9 cellular contexts compared by ENCODE assay signal in genomic region chr14:102694530-102695171, GRCh38.
A peak's percentile ranks its signal among the peaks of the same experiment; 100 is the strongest.
DNase-seq lines count a peak whose midpoint lies in the region; ATAC-seq and TF ChIP-seq lines count a peak whose summit lies in the region.
"Had no signal": no experiment of that assay in that cellular context is flagged by ENCODE, and none has a peak within 500 bp of the region (broad histone marks: within the 10 kb centered on the region; RNA-seq: fewer than 3 reads in every experiment).

No MANE protein-coding gene starts in this region.

- TF ChIP-seq EP300 in tibial nerve (IDR thresholded peaks at IDR 0.05), result no peak

- BruUV-seq in IMR-90 (replicated peaks; lab: Mats Ljungman, UMichigan), result no TSS peak

- POLR2A ChIA-PET in IMR-90 (lab: Charles Lee; ENCODE audit: unreplicated experiment), result no interaction called here

- intact Hi-C loops in IMR-90 (cut with micrococcal nuclease), result loop anchor here (1.0 to 10.0 kb wide), 5 partner anchors 102 to 360 kb away; partner anchors contain the start of genes CDC42BPB and RCOR1

- H3K79me2 ChIP-seq in OCI-LY3 (ENCODE audit: low read length), result peaks cover 27% of the 10 kb centered on the region

- no peak for TF ChIP-seq POLR2A in IMR-90 (IDR thresholded peaks at IDR 0.05; ENCODE audit: low read depth, low read length)
- no peak for TF ChIP-seq POLR2A in tibial nerve (IDR thresholded peaks at IDR 0.05)

- no peaks in the 10 kb centered on the region for H3K36me3 Mint-ChIP-seq in activated T-cell treated with anti-CD3 and anti-CD28 coated beads, Interleukin-2, amount 50 U/mL, for 4 hours (ENCODE audit: insufficient read depth)
- H3K36me3 Mint-ChIP-seq: activated naive CD4-positive, alpha-beta T cell treated with anti-CD3 and anti-CD28 coated beads, Interleukin-2, amount 50 U/mL, for 72 hours had no signal

- no peak overlapping the region for H3K14ac ChIP-seq in IMR-90 (replicated peaks; ENCODE audit: low read depth, low read length)

- H3K18ac ChIP-seq in IMR-90 (ENCODE audit: low read depth, low read length), result no peak overlapping the region

- TF ChIP-seq CTCF in IMR-90 (conservative IDR thresholded peaks at IDR 0.05; ENCODE audit: low read depth, low read length) (peak; percentile 76), OCI-LY3 (IDR thresholded peaks at IDR 0.05; ENCODE audit: low read depth, low read length) (peak; percentile 78), neutrophil (IDR thresholded peaks at IDR 0.05) (peak; percentile 77), tibial nerve (IDR thresholded peaks at IDR 0.05) (peak; percentile 54 to 80 (median 62))

- CTCF ChIA-PET in IMR-90 (lab: Yijun Ruan, JAX), result interaction anchor here (0.7 to 1.2 kb wide), 6 partner anchors 11 to 100 kb away, joined by 3 to 6 read pairs (median 4); no protein-coding TSS in a partner anchor

- DNase-seq in DMS114 treated with DMSO at 0.1 percent for 48 hours (lab: John Stamatoyannopoulos, UW; ENCODE audit: unreplicated experiment), result peak; percentile 63
- peak; percentile 73 for DNase-seq in IMR-90
- DNase-seq in activated T-cell treated with anti-CD3 and anti-CD28 coated beads, Interleukin-2, amount 50 U/mL, for 4 hours, result peak; percentile 52
- peak; percentile 69 for DNase-seq in fibroblast of the conjunctiva (ENCODE audit: low read depth)
- DNase-seq in tibial nerve (ENCODE audit: low spot score in 2 of 2), result peak; percentile 47 to 93

- ATAC-seq in IMR-90 (ENCODE audit: low read depth), result peak; percentile 86
- peak; percentile 58 to 62 for ATAC-seq in activated T-cell treated with anti-CD3 and anti-CD28 coated beads, Interleukin-2, amount 50 U/mL, for 4 hours
- no peak for ATAC-seq in HG02973 (IDR thresholded peaks at IDR 0.05; ENCODE audit: unreplicated experiment)

- no peaks in the 10 kb centered on the region for H3K9me3 ChIP-seq in IMR-90 (ENCODE audit: control insufficient read depth, insufficient read depth, low read length)
- H3K9me3 ChIP-seq in OCI-LY3 (ENCODE audit: insufficient read depth, low read length), result no peaks in the 10 kb centered on the region
- no peaks in the 10 kb centered on the region for H3K9me3 ChIP-seq in neutrophil
- H3K9me3 ChIP-seq in tibial nerve, result no peaks in the 10 kb centered on the region

- no peak overlapping the region for H4K91ac ChIP-seq in IMR-90 (ENCODE audit: insufficient read depth, low read depth, low read length)

- no peak overlapping the region for H2BK120ac ChIP-seq in IMR-90 (ENCODE audit: low read depth, low read length)

- H3K4ac ChIP-seq in IMR-90 (ENCODE audit: low read depth, low read length), result no peak overlapping the region

- no peak overlapping the region for H2BK20ac ChIP-seq in IMR-90 (ENCODE audit: low read depth, low read length)

- H2AFZ ChIP-seq in IMR-90 (replicated peaks; ENCODE audit: low read length, poor library complexity) (no peak overlapping the region), OCI-LY3 (ENCODE audit: low read depth, low read length) (no peak overlapping the region)

- H2BK15ac ChIP-seq in IMR-90 (ENCODE audit: low read depth, low read length), result no peak overlapping the region

- H3K79me1 ChIP-seq in IMR-90 (ENCODE audit: low read depth in 1 of 2, low read length in 2 of 2), result peaks cover 35 to 66% of the 10 kb centered on the region in 2 experiments

- no peak overlapping the region for H3K23ac ChIP-seq in IMR-90 (ENCODE audit: low read depth, low read length)

- H3K27me3 ChIP-seq in IMR-90 (ENCODE audit: control insufficient read depth, insufficient read depth, low read length) (no peaks in the 10 kb centered on the region), OCI-LY3 (ENCODE audit: low read depth, low read length) (no peaks in the 10 kb centered on the region), neutrophil (no peaks in the 10 kb centered on the region), tibial nerve (no peaks in the 10 kb centered on the region)

- H3K56ac ChIP-seq in IMR-90 (ENCODE audit: extremely low read depth, insufficient read depth, low read length), result no peak overlapping the region

- in situ Hi-C loops in IMR-90 (cut with MboI; ENCODE audit: low sequenced_read_pairs), result loop anchor here (10.0 kb wide), 1 partner anchor 220 kb away; no protein-coding TSS in a partner anchor

- H3K36me3 ChIP-seq in IMR-90 (ENCODE audit: control insufficient read depth, insufficient read depth, low read length) (no peaks in the 10 kb centered on the region), OCI-LY3 (replicated peaks; ENCODE audit: low read depth, low read length) (no peaks in the 10 kb centered on the region), neutrophil (peaks cover 4% of the 10 kb centered on the region), tibial nerve (no peaks in the 10 kb centered on the region)

- dilution Hi-C loops in IMR-90 (cut with HindIII; ENCODE audit: low sequenced_read_pairs, unreplicated experiment), result no loop called here

- no peaks in the 10 kb centered on the region for H3K27me3 Mint-ChIP-seq in activated T-cell treated with anti-CD3 and anti-CD28 coated beads, Interleukin-2, amount 50 U/mL, for 4 hours (ENCODE audit: low read depth)

- no peak overlapping the region for H3K27ac ChIP-seq in IMR-90 (ENCODE audit: insufficient read depth, low read length)
- no peak overlapping the region for H3K27ac ChIP-seq in OCI-LY3 (ENCODE audit: low read length)
- H3K27ac ChIP-seq in neutrophil, result peak overlapping the region; percentile 52
- H3K27ac ChIP-seq in tibial nerve, result peak overlapping the region in 2 of 4 donors; percentile 6 to 31

- no peak overlapping the region for H4K8ac ChIP-seq in IMR-90 (ENCODE audit: low read depth in 2 of 2, low read length in 2 of 2)

- no peak overlapping the region for H3K4me2 ChIP-seq in IMR-90 (ENCODE audit: low read depth, low read length)
- peak overlapping the region; percentile 29 for H3K4me2 ChIP-seq in OCI-LY3 (ENCODE audit: low read length)

- H4K5ac ChIP-seq in IMR-90 (ENCODE audit: low read depth, low read length), result no peak overlapping the region

- no peak overlapping the region for H2BK5ac ChIP-seq in IMR-90 (ENCODE audit: low read depth, low read length, poor library complexity, severe bottlenecking)

- H3K4me3 Mint-ChIP-seq in activated T-cell treated with anti-CD3 and anti-CD28 coated beads, Interleukin-2, amount 50 U/mL, for 4 hours, result no peak overlapping the region

- no peaks in the 10 kb centered on the region for H3K9me3 Mint-ChIP-seq in activated T-cell treated with anti-CD3 and anti-CD28 coated beads, Interleukin-2, amount 50 U/mL, for 4 hours
- H3K9me3 Mint-ChIP-seq: activated naive CD4-positive, alpha-beta T cell treated with anti-CD3 and anti-CD28 coated beads, Interleukin-2, amount 50 U/mL, for 72 hours had no signal

- peaks cover 2% of the 10 kb centered on the region; the same call in 1 of the 2 replicates for H3K9me1 ChIP-seq in IMR-90 (ENCODE audit: insufficient read depth, low read length)

- H3K9ac ChIP-seq in IMR-90 (ENCODE audit: low read depth, low read length), result no peak overlapping the region
- peak overlapping the region; percentile 4; the same call in 1 of the 2 replicates for H3K9ac ChIP-seq in OCI-LY3 (ENCODE audit: low read length)

- peaks cover 41% of the 10 kb centered on the region for H4K20me1 ChIP-seq in IMR-90 (ENCODE audit: insufficient read depth, low read length)
- H4K20me1 ChIP-seq in OCI-LY3 (ENCODE audit: insufficient read depth, low read length), result peaks cover 9% of the 10 kb centered on the region; the same call in 1 of the 2 replicates

- no CpG with 5 or more reads among the region's 8 CpGs for WGBS in IMR-90 (ENCODE audit: extremely low coverage in 2 of 2, insufficient read length in 1 of 2), 2 experiments
- WGBS in tibial nerve, 2 donors, result 24 to 26% methylated on average over 8 of the region's 8 CpGs

- peak; percentile 75 for TF ChIP-seq RAD21 in IMR-90 (IDR thresholded peaks at IDR 0.05; ENCODE audit: low read length)

- H2AK9ac ChIP-seq in IMR-90 (replicated peaks; ENCODE audit: low read depth, low read length, poor library complexity), result no peak overlapping the region

- no peak overlapping the region for H2AK5ac ChIP-seq in IMR-90 (ENCODE audit: low read depth, low read length)

- H3K4me1 ChIP-seq in IMR-90 (ENCODE audit: control insufficient read depth, insufficient read depth, low read length), result no peaks in the 10 kb centered on the region; the same call in 1 of the 2 replicates
- peaks cover 24% of the 10 kb centered on the region for H3K4me1 ChIP-seq in OCI-LY3 (ENCODE audit: low read length)
- peaks cover 53 to 71% of the 10 kb centered on the region in 2 experiments for H3K4me1 ChIP-seq in neutrophil (ENCODE audit: control insufficient read depth in 1 of 2, insufficient read depth in 1 of 2, low read depth in 1 of 2, low read length in 1 of 2)
- peaks cover 0 to 46% (median 8%) of the 10 kb centered on the region in 4 donors for H3K4me1 ChIP-seq in tibial nerve

- H3K4me3 ChIP-seq in IMR-90 (ENCODE audit: insufficient read depth, low read depth, low read length), result no peak overlapping the region
- no peak overlapping the region for H3K4me3 ChIP-seq in OCI-LY3 (ENCODE audit: low read length)
- no peak overlapping the region for H3K4me3 ChIP-seq in neutrophil (ENCODE audit: low read depth in 1 of 2, low read length in 1 of 2)
- H3K4me3 ChIP-seq in tibial nerve, result no peak overlapping the region

- peaks cover 28% of the 10 kb centered on the region for H3K4me1 Mint-ChIP-seq in activated T-cell treated with anti-CD3 and anti-CD28 coated beads, Interleukin-2, amount 50 U/mL, for 4 hours (ENCODE audit: low read depth)

TF ChIP-seq in IMR-90, 13 proteins besides CTCF, POLR2A, EP300 and RAD21:
- peak; percentile 70 for TF ChIP-seq SMC3 (IDR thresholded peaks at IDR 0.05; ENCODE audit: low read depth, low read length)
- TF ChIP-seq, protein P1, sequence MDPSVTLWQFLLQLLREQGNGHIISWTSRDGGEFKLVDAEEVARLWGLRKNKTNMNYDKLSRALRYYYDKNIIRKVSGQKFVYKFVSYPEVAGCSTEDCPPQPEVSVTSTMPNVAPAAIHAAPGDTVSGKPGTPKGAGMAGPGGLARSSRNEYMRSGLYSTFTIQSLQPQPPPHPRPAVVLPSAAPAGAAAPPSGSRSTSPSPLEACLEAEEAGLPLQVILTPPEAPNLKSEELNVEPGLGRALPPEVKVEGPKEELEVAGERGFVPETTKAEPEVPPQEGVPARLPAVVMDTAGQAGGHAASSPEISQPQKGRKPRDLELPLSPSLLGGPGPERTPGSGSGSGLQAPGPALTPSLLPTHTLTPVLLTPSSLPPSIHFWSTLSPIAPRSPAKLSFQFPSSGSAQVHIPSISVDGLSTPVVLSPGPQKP (IDR thresholded peaks at IDR 0.05; ENCODE audit: borderline replicate concordance, low read depth, low read length), result no peak
